In the genomic region with DNA sequence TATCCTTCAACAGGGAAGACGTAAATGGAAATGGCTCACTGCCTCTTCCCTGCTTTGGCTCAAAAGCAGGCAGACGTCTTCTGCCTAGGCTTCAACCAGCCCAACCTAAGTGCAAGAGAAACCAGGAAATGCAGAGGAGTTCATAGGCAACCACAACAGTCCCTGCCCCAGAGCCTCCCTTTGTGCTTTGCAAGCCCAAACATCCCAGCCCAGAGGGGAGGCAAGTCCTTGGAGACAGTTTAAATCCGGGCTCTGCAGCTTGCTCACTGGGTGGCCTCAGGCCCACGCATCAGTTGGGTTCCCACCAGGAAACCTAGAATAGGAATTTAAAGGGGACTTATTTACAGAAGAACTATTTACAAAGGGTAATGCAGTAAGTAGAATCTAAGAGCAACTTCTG, we compare ENCODE assay signal across 10 cellular contexts. TPM values are rescaled to one million over a fixed set of nuclear protein-coding genes. Genes with fewer than 3 reads are reported as not detected.
DNase-seq lines count a peak whose midpoint lies in the region; ATAC-seq and TF ChIP-seq lines count a peak whose summit lies in the region.
"Had no signal": no experiment of that assay in that cellular context is flagged by ENCODE, and none has a peak within 500 bp of the region (broad histone marks: within the 10 kb centered on the region; RNA-seq: fewer than 3 reads in every experiment).

No MANE protein-coding gene starts in this region.

- H3K4me3 ChIP-seq in SJCRH30 (no peak overlapping the region), right atrium auricular region (no peak overlapping the region)
- H3K4me3 ChIP-seq: lower lobe of right lung had no signal

- no peaks in the 10 kb centered on the region for H3K9me3 Mint-ChIP-seq in activated CD8-positive, alpha-beta memory T cell treated with anti-CD3 and anti-CD28 coated beads, Interleukin-2, amount 10 ng/mL, durations not matched to agents 7 days and 5 days (ENCODE audit: low read depth)

- H3K27ac Mint-ChIP-seq in activated CD8-positive, alpha-beta memory T cell treated with anti-CD3 and anti-CD28 coated beads, Interleukin-2, amount 10 ng/mL, durations not matched to agents 7 days and 5 days: peak overlapping the region; percentile 86

- H3K27ac ChIP-seq in SJCRH30 (no peak overlapping the region), right atrium auricular region (no peak overlapping the region)
- H3K27ac ChIP-seq: lower lobe of right lung had no signal

- H3K4me3 Mint-ChIP-seq in activated CD8-positive, alpha-beta memory T cell treated with anti-CD3 and anti-CD28 coated beads, Interleukin-2, amount 10 ng/mL, durations not matched to agents 7 days and 5 days: peak overlapping the region; percentile 21

- peak; percentile 85 for ATAC-seq in activated CD8-positive, alpha-beta memory T cell treated with anti-CD3 and anti-CD28 coated beads, Interleukin-2, amount 10 ng/mL, durations not matched to agents 7 days and 5 days
- ATAC-seq in HG02840 (IDR thresholded peaks at IDR 0.05; ENCODE audit: low FRiP score, unreplicated experiment): no peak
- ATAC-seq: lower lobe of right lung, right cardiac atrium had no signal

- H3K9me3 ChIP-seq in SJCRH30 (replicated peaks) (no peaks in the 10 kb centered on the region), right atrium auricular region (no peaks in the 10 kb centered on the region)
- H3K9me3 ChIP-seq: lower lobe of right lung had no signal

- peak; percentile 59 for DNase-seq in activated CD8-positive, alpha-beta memory T cell treated with anti-CD3 and anti-CD28 coated beads, Interleukin-2, amount 10 ng/mL, durations not matched to agents 7 days and 5 days
- DNase-seq in activated CD8-positive, alpha-beta memory T cell treated with anti-CD3 and anti-CD28 coated beads, Interleukin-2, amount 50 U/mL, for 4 hours: no peak
- DNase-seq in SJCRH30 (peak; percentile 15 to 33), right atrium auricular region (ENCODE audit: low spot score) (no peak), middle frontal gyrus (ENCODE audit: extremely low spot score, low spot score) (no peak)
- DNase-seq in central memory CD4-positive, alpha-beta T cell: peak; percentile 62
- DNase-seq in stimulated activated naive CD4-positive, alpha-beta T cell treated with Interleukin-2 at 50 U/mL for 16 hours (lab: John Stamatoyannopoulos, UW): peak; percentile 23
- DNase-seq: lower lobe of right lung had no signal

- H3K4me1 ChIP-seq in SJCRH30 (0 out of 2 replicates have a peak, but pooled peaks cover 2% of the 10 kb centered on the region), right atrium auricular region (peaks cover 0 to 17% of the 10 kb centered on the region in 2 donors)

- TF ChIP-seq CTCF in right atrium auricular region (IDR thresholded peaks at IDR 0.05): no peak

- H3K27me3 ChIP-seq in SJCRH30 (no peaks in the 10 kb centered on the region), right atrium auricular region (no peaks in the 10 kb centered on the region)

- no peaks in the 10 kb centered on the region for H3K27me3 Mint-ChIP-seq in activated CD8-positive, alpha-beta memory T cell treated with anti-CD3 and anti-CD28 coated beads, Interleukin-2, amount 10 ng/mL, durations not matched to agents 7 days and 5 days

- H3K36me3 ChIP-seq in SJCRH30 (no peaks in the 10 kb centered on the region), right atrium auricular region (no peaks in the 10 kb centered on the region)
- H3K36me3 ChIP-seq: lower lobe of right lung had no signal

- H3K36me3 Mint-ChIP-seq in activated CD8-positive, alpha-beta memory T cell treated with anti-CD3 and anti-CD28 coated beads, Interleukin-2, amount 10 ng/mL, durations not matched to agents 7 days and 5 days: peaks cover 53% of the 10 kb centered on the region

- CTCF ChIA-PET in activated CD8-positive, alpha-beta memory T cell treated with anti-CD3 and anti-CD28 coated beads, Interleukin-2, amount 10 ng/mL, durations not matched to agents 7 days and 5 days (lab: Charles Lee): interaction anchor here (0.9 to 2.5 kb wide), 8 partner anchors 10 to 125 kb away, joined by 3 to 7 read pairs (median 4); partner anchors contain the start of gene CD6

- peaks cover 52% of the 10 kb centered on the region for H3K4me1 Mint-ChIP-seq in activated CD8-positive, alpha-beta memory T cell treated with anti-CD3 and anti-CD28 coated beads, Interleukin-2, amount 10 ng/mL, durations not matched to agents 7 days and 5 days

RNA-seq across cellular contexts. Expression of gene CD6, which starts 33.4 kb away (rescaled TPM):
- 100 to 1,000 TPM; 152 to 181 TPM for total RNA-seq in activated CD8-positive, alpha-beta memory T cell treated with anti-CD3 and anti-CD28 coated beads, Interleukin-2, amount 10 ng/mL, durations not matched to agents 7 days and 5 days
- total RNA-seq in SJCRH30 (2014; rRNA removed; shearing (Covaris generic)): not detected in 2 replicates
- under 1 TPM; 0.48 to 0.79 TPM for total RNA-seq in right atrium auricular region

RNA-seq across cellular contexts. Expression of gene SLC15A3, which starts 52.9 kb away (rescaled TPM):
- total RNA-seq in activated CD8-positive, alpha-beta memory T cell treated with anti-CD3 and anti-CD28 coated beads, Interleukin-2, amount 10 ng/mL, durations not matched to agents 7 days and 5 days: under 1 TPM; 0.30 to 0.96 TPM
- 1.0 and 1.6 TPM in 2 replicates for total RNA-seq in SJCRH30 (2014; rRNA removed; shearing (Covaris generic))
- total RNA-seq in right atrium auricular region: 10 to 100 TPM; 12.9 to 17.5 TPM

Comparison
In these comparisons a context has a peak if more than half of its experiments do, and no peak if none do; other contexts are left out.
1. DNase-seq: peak in activated CD8-positive, alpha-beta memory T cell treated with anti-CD3 and anti-CD28 coated beads, Interleukin-2, amount 10 ng/mL, durations not matched to agents 7 days and 5 days (single experiment), SJCRH30 (2 of 2), central memory CD4-positive, alpha-beta T cell (single experiment) and stimulated activated naive CD4-positive, alpha-beta T cell treated with Interleukin-2 at 50 U/mL for 16 hours (single experiment); none in activated CD8-positive, alpha-beta memory T cell treated with anti-CD3 and anti-CD28 coated beads, Interleukin-2, amount 50 U/mL, for 4 hours (single experiment), right atrium auricular region (single experiment) and middle frontal gyrus (single experiment).
2. RNA of gene CD6, which starts 33.4 kb away (total RNA-seq): 152 to 181 TPM in activated CD8-positive, alpha-beta memory T cell treated with anti-CD3 and anti-CD28 coated beads, Interleukin-2, amount 10 ng/mL, durations not matched to agents 7 days and 5 days; 0.48 to 0.79 TPM in right atrium auricular region and not detected in SJCRH30; every median in the first group is over 10 times any median in the second.